ENCODE assay signal across 19 cellular contexts in the genomic region with DNA sequence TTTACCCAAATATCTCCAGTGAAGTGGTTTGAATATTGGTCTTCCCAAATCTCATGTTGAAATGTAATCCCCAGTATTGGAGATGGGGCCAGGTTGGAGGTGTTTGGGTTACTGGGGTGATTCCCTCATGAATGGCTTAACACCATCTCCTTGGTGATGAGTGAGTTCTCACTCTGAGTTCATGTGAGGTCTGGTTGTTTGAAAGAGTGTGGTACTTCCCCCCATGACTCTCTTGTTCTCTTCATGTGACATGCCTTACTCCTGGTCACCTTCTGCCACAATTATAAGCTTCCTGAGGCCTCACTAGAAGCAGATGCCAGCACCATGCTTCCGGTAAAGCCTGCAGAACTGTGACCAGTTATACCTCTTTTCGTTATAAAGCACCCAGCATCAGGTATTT. TPM values are rescaled to one million over a fixed set of nuclear protein-coding genes. Genes with fewer than 3 reads are reported as not detected.
DNase-seq lines count a peak whose midpoint lies in the region; ATAC-seq, FAIRE-seq and TF ChIP-seq lines count a peak whose summit lies in the region.
"Had no signal": no experiment of that assay in that cellular context is flagged by ENCODE, and none has a peak within 500 bp of the region (broad histone marks: within the 10 kb centered on the region; RNA-seq: fewer than 3 reads in every experiment).

No MANE protein-coding gene starts in this region.

- TF ChIP-seq CTCF in GM12878 (IDR thresholded peaks at IDR 0.05 in 2 of 3, conservative IDR thresholded peaks at IDR 0.05 in 1 of 3; ENCODE audit: control insufficient read depth in 2 of 3, extremely low read depth in 1 of 3, insufficient read depth in 1 of 3, low read depth in 3 of 3, low read length in 3 of 3), result no peak

- no peak for FAIRE-seq in GM12878 (lab: Jason Lieb, UNC)
- FAIRE-seq: GM18507, GM19239, H1, HepG2, HTR-8/SVneo had no signal

- H3K36me3 Mint-ChIP-seq in activated naive CD4-positive, alpha-beta T cell treated with anti-CD3 and anti-CD28 coated beads for 36 hours (ENCODE audit: low read depth), result no peaks in the 10 kb centered on the region
- H3K36me3 Mint-ChIP-seq: CD4-positive, CD25-positive, alpha-beta regulatory T cell had no signal

- peaks cover 1% of the 10 kb centered on the region for H3K27me3 Mint-ChIP-seq in activated naive CD4-positive, alpha-beta T cell treated with anti-CD3 and anti-CD28 coated beads for 36 hours (ENCODE audit: low read depth)

- TF ChIP-seq EP300 in GM12878 (IDR thresholded peaks at IDR 0.05; ENCODE audit: borderline replicate concordance in 1 of 2, control insufficient read depth in 1 of 2, low read depth in 2 of 2, low read length in 2 of 2), result no peak

- RAD21 ChIA-PET in GM12878 (lab: Charles Lee; ENCODE audit: unreplicated experiment), result no interaction called here

- TF ChIP-seq RAD21 in GM12878 (IDR thresholded peaks at IDR 0.05; ENCODE audit: insufficient read depth, low read depth, low read length), result no peak

- BruUV-seq in GM12878 (replicated peaks; lab: Mats Ljungman, UMichigan), result no TSS peak

- H3K9me3 ChIP-seq in GM12878 (replicated peaks; ENCODE audit: control insufficient read depth, insufficient read depth, low read length), result no peaks in the 10 kb centered on the region; the same call in 2 of the 3 replicates
- H3K9me3 ChIP-seq: BLaER1 treated with 17β-estradiol and CSF1 and Interleukin-3, amounts not matched to agents 10 nM and 100 nM; HAP-1 had no signal

- SMC1A ChIA-PET in GM12878 (lab: Charles Lee; ENCODE audit: uncharacterized antibody, unreplicated experiment), result no interaction called here

- no peak overlapping the region for H2AFZ ChIP-seq in GM12878 (ENCODE audit: control insufficient read depth, low read depth, low read length)

- CTCF ChIA-PET in activated naive CD4-positive, alpha-beta T cell treated with anti-CD3 and anti-CD28 coated beads for 36 hours (lab: Charles Lee), result interaction anchor here (0.6 kb wide), 1 partner anchor 210 kb away, joined by 3 read pairs; no protein-coding TSS in a partner anchor
- CTCF ChIA-PET in GM12878 (lab: Yijun Ruan, JAX), result interaction anchor here (0.5 kb wide), 1 partner anchor 339 kb away, joined by 3 read pairs; no protein-coding TSS in a partner anchor

- H3K36me3 ChIP-seq in GM12878 (ENCODE audit: control insufficient read depth in 2 of 2, insufficient read depth in 2 of 2, low read length in 1 of 2), result no peaks in the 10 kb centered on the region
- H3K36me3 ChIP-seq: BLaER1 treated with 17β-estradiol and CSF1 and Interleukin-3, amounts not matched to agents 10 nM and 100 nM; HAP-1 had no signal

- no peak overlapping the region for H3K4me3 ChIP-seq in GM12878
- H3K4me3 ChIP-seq: BLaER1 treated with 17β-estradiol and CSF1 and Interleukin-3, amounts not matched to agents 10 nM and 100 nM; HAP-1 had no signal

- no peaks in the 10 kb centered on the region for H3K9me3 Mint-ChIP-seq in activated naive CD4-positive, alpha-beta T cell treated with anti-CD3 and anti-CD28 coated beads for 36 hours
- H3K9me3 Mint-ChIP-seq: CD4-positive, CD25-positive, alpha-beta regulatory T cell had no signal

- WGBS in GM12878 (ENCODE audit: insufficient coverage, insufficient replicate concordance, low lambda C conversion rate, missing lambda C conversion rate), result 21% methylated on average over 2 of the region's 2 CpGs

- no peak overlapping the region for H3K27ac ChIP-seq in GM12878 (ENCODE audit: control insufficient read depth, insufficient read depth)
- H3K27ac ChIP-seq: BLaER1 treated with 17β-estradiol and CSF1 and Interleukin-3, amounts not matched to agents 10 nM and 100 nM had no signal

- H3K4me2 ChIP-seq in GM12878 (ENCODE audit: control insufficient read depth, insufficient read depth), result no peak overlapping the region
- H3K4me2 ChIP-seq: BLaER1 treated with 17β-estradiol and CSF1 and Interleukin-3, amounts not matched to agents 10 nM and 100 nM had no signal

- POLR2A ChIA-PET in GM12878 (lab: Charles Lee), result no interaction called here

- no peak overlapping the region for H3K27ac Mint-ChIP-seq in activated naive CD4-positive, alpha-beta T cell treated with anti-CD3 and anti-CD28 coated beads for 36 hours
- H3K27ac Mint-ChIP-seq: CD4-positive, CD25-positive, alpha-beta regulatory T cell had no signal

- no peak overlapping the region for H3K4me3 Mint-ChIP-seq in activated naive CD4-positive, alpha-beta T cell treated with anti-CD3 and anti-CD28 coated beads for 36 hours
- H3K4me3 Mint-ChIP-seq: CD4-positive, CD25-positive, alpha-beta regulatory T cell had no signal

- DNase-seq in activated naive CD4-positive, alpha-beta T cell treated with anti-CD3 and anti-CD28 coated beads for 36 hours, result peak; percentile 6
- DNase-seq in activated naive CD4-positive, alpha-beta T cell treated with Interleukin-2 at 50 U/mL for 16 hours, result no peak
- no peak for DNase-seq in GM12878 (ENCODE audit: low read depth, low spot score)
- no peak for DNase-seq in HK-2 (ENCODE audit: unreplicated experiment)
- no peak for DNase-seq in MV-4-11 (lab: John Stamatoyannopoulos, UW)
- no peak for DNase-seq in HT-29 (ENCODE audit: low spot score)
- DNase-seq: ACHN; CD4-positive, CD25-positive, alpha-beta regulatory T cell; DMS53; GF-D8 had no signal

- H3K27me3 ChIP-seq in GM12878 (replicated peaks in 1 of 2; ENCODE audit: control insufficient read depth in 2 of 2, insufficient read depth in 2 of 2, low read length in 1 of 2), result no peaks in the 10 kb centered on the region
- H3K27me3 ChIP-seq: BLaER1 treated with 17β-estradiol and CSF1 and Interleukin-3, amounts not matched to agents 10 nM and 100 nM had no signal

- intact Hi-C loops in activated naive CD4-positive, alpha-beta T cell treated with anti-CD3 and anti-CD28 coated beads for 36 hours (cut with micrococcal nuclease), result loop anchor here (10.0 kb wide), 1 partner anchor 1038 kb away; no protein-coding TSS in a partner anchor
- intact Hi-C loops in GM12878 (cut with micrococcal nuclease; ENCODE audit: unreplicated experiment), result no loop called here

- peaks cover 2% of the 10 kb centered on the region; the same call in 1 of the 2 replicates for H3K4me1 ChIP-seq in GM12878 (ENCODE audit: control insufficient read depth, insufficient read depth, low read length)
- H3K4me1 ChIP-seq: HAP-1 had no signal

- ATAC-seq in GM18858 (IDR thresholded peaks at IDR 0.05; ENCODE audit: unreplicated experiment), result peak; percentile 47
- ATAC-seq in HG03095 (IDR thresholded peaks at IDR 0.05; ENCODE audit: unreplicated experiment), result peak; percentile 56
- ATAC-seq in GM12878, result peak; percentile 55
- ATAC-seq: HepG2 had no signal

- H3K79me2 ChIP-seq in GM12878 (ENCODE audit: control insufficient read depth, insufficient read depth, low read length), result no peaks in the 10 kb centered on the region

- H4K20me1 ChIP-seq in GM12878 (ENCODE audit: control insufficient read depth, insufficient read depth), result no peaks in the 10 kb centered on the region
- H4K20me1 ChIP-seq: BLaER1 treated with 17β-estradiol and CSF1 and Interleukin-3, amounts not matched to agents 10 nM and 100 nM had no signal

- no peaks in the 10 kb centered on the region for H3K4me1 Mint-ChIP-seq in activated naive CD4-positive, alpha-beta T cell treated with anti-CD3 and anti-CD28 coated beads for 36 hours (ENCODE audit: low read depth)
- H3K4me1 Mint-ChIP-seq: CD4-positive, CD25-positive, alpha-beta regulatory T cell had no signal

- in situ Hi-C loops in GM12878 (cut with MboI), result no loop called here

- no peak overlapping the region for H3K9ac ChIP-seq in GM12878 (ENCODE audit: control insufficient read depth, insufficient read depth, low read length)
- H3K9ac ChIP-seq: BLaER1 treated with 17β-estradiol and CSF1 and Interleukin-3, amounts not matched to agents 10 nM and 100 nM had no signal

- no peak for TF ChIP-seq POLR2A in GM12878 (IDR thresholded peaks at IDR 0.05; ENCODE audit: low read depth, low read length)

TF ChIP-seq in GM12878, 131 proteins besides CTCF, POLR2A, EP300 and RAD21:
- TF ChIP-seq RAD51 (IDR thresholded peaks at IDR 0.05) (0 out of 2 replicates have a peak, but pooled peaks have one; percentile 26), ZBED1 (IDR thresholded peaks at IDR 0.05; ENCODE audit: borderline replicate concordance) (no peak)

RNA-seq across cellular contexts. Expression of a gene that starts 32.9 kb away (rescaled TPM):
- total RNA-seq in activated naive CD4-positive, alpha-beta T cell treated with anti-CD3 and anti-CD28 coated beads for 36 hours, result 10 to 100 TPM; 35.9 to 37.1 TPM
- 119 and 122 TPM in 2 replicates for total RNA-seq in GM12878 (2013; cell fraction: nucleolus; rRNA removed)
- total RNA-seq in GM12878 (2014; rRNA removed) (14.1 and 15.5 TPM in 2 replicates), GM12878 (2014; rRNA removed; fragmentation: Illumina TruSeq; extraction: Trizol) (16.1 and 17.2 TPM in 2 replicates), GM12878 (2021) (21.4 and 22.8 TPM in 2 replicates)
- 5.8 TPM for polyA plus RNA-seq in GM12878 (2011; ENCODE audit: low read depth)
- polyA plus RNA-seq in GM12878 (2011; rRNA removed) (26.3 and 35.0 TPM in 2 replicates), GM12878 (2014; fragmentation: Illumina TruSeq; extraction: Trizol) (19.2 and 25.2 TPM in 2 replicates), GM12878 (2014; fragmentation: Nextera tagmentation; extraction: Ambion mirVana) (1 to 10 TPM; 2.8 to 4.4 TPM), GM12878 (2014; rRNA removed) (10.0 and 13.0 TPM in 2 replicates), GM12878 (2016; fragmentation: Nextera tagmentation; extraction: Ambion mirVana) (1 to 10 TPM; 2.2 to 8.3 TPM)
- polyA plus RNA-seq in GM12878 (2011; cell fraction: cytosol; rRNA removed), result 12.1 and 13.0 TPM in 2 replicates
- polyA plus RNA-seq in GM12878 (2011; cell fraction: nucleus; rRNA removed), result 40.0 and 42.7 TPM in 2 replicates
- 8.4 and 9.3 TPM in 2 replicates for polyA plus RNA-seq in GM12878 (2012)
- 35.2 and 36.7 TPM in 2 replicates for polyA minus RNA-seq in GM12878 (2011; rRNA and poly(A)+ RNA removed)
- polyA minus RNA-seq in GM12878 (2011; cell fraction: cytosol; rRNA and poly(A)+ RNA removed), result 10.3 and 10.6 TPM in 2 replicates
- polyA minus RNA-seq in GM12878 (2011; cell fraction: nucleus; rRNA and poly(A)+ RNA removed), result 39.0 and 66.1 TPM in 2 replicates
- 10.0 and 11.1 TPM in 2 replicates for total RNA-seq in HT-29 (2014; rRNA removed; shearing (Covaris generic))
